1 cellular context compared by ENCODE assay signal in the genomic region with DNA sequence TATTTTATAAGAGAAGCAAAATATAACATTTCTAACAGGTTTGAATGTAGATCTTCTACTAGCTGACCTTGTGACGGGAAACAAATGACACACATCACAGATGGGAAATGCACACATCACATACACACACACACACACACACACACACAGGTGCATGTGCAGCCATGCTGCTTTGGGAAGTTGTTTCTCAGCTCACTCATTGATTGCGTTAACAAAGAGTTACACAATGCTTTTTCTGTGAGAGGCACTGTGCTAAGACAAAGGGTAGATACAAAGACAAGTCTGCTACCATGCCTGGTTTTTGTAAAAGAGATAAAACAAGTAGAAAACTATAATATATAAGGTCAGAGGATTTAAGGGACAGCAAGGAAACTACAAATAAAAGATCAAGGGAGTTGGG.
TF ChIP-seq lines count a peak whose summit lies in the region.

No MANE protein-coding gene starts in this region.

TF ChIP-seq in HepG2, 621 proteins besides CTCF, POLR2A, EP300 and RAD21 (continued from another document and continues in another):
- TF ChIP-seq, protein P1, sequence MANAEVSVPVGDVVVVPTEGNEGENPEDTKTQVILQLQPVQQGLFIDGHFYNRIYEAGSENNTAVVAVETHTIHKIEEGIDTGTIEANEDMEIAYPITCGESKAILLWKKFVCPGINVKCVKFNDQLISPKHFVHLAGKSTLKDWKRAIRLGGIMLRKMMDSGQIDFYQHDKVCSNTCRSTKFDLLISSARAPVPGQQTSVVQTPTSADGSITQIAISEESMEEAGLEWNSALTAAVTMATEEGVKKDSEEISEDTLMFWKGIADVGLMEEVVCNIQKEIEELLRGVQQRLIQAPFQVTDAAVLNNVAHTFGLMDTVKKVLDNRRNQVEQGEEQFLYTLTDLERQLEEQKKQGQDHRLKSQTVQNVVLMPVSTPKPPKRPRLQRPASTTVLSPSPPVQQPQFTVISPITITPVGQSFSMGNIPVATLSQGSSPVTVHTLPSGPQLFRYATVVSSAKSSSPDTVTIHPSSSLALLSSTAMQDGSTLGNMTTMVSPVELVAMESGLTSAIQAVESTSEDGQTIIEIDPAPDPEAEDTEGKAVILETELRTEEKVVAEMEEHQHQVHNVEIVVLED (CRISPR knock-in tag; IDR thresholded peaks at IDR 0.05; ENCODE audit: borderline replicate concordance): no peak
- TF ChIP-seq, protein P2, sequence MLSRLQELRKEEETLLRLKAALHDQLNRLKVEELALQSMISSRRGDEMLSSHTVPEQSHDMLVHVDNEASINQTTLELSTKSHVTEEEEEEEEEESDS (CRISPR knock-in tag; IDR thresholded peaks at IDR 0.05; ENCODE audit: borderline replicate concordance): no peak
- TF ChIP-seq RXRA (CRISPR knock-in tag; IDR thresholded peaks at IDR 0.05) (no peak), CAMTA2 (CRISPR knock-in tag; IDR thresholded peaks at IDR 0.05; ENCODE audit: borderline replicate concordance) (no peak), U2AF2 (IDR thresholded peaks at IDR 0.05; ENCODE audit: low read depth, low read length) (no peak), ATM (IDR thresholded peaks at IDR 0.05; ENCODE audit: borderline replicate concordance) (no peak), ZNF577 (CRISPR knock-in tag; IDR thresholded peaks at IDR 0.05; ENCODE audit: borderline replicate concordance, low read depth) (no peak), MEF2D (CRISPR knock-in tag; IDR thresholded peaks at IDR 0.05) (no peak), ZNF644 (CRISPR knock-in tag; IDR thresholded peaks at IDR 0.05; ENCODE audit: low read depth) (0 out of 2 replicates have a peak, but pooled peaks have one; percentile 8), ZNF614 (CRISPR knock-in tag; IDR thresholded peaks at IDR 0.05; ENCODE audit: borderline replicate concordance) (no peak), PRPF4 (IDR thresholded peaks at IDR 0.05; ENCODE audit: low read depth, low read length, poor library complexity, severe bottlenecking) (no peak), CBX2 (IDR thresholded peaks at IDR 0.05; ENCODE audit: low read depth, low read length) (no peak), CBX2 (CRISPR knock-in tag; IDR thresholded peaks at IDR 0.05; ENCODE audit: low read depth) (no peak), ZNF20 (CRISPR knock-in tag; IDR thresholded peaks at IDR 0.05) (no peak), HOXA5 (CRISPR knock-in tag; IDR thresholded peaks at IDR 0.05) (no peak), KDM5A (IDR thresholded peaks at IDR 0.05; ENCODE audit: borderline replicate concordance, low read length) (no peak), EZH2 (conservative IDR thresholded peaks at IDR 0.05; ENCODE audit: low read depth, low read length) (no peak), MZF1 (CRISPR knock-in tag; IDR thresholded peaks at IDR 0.05; ENCODE audit: borderline replicate concordance) (no peak), ZBTB3 (CRISPR knock-in tag; IDR thresholded peaks at IDR 0.05; ENCODE audit: borderline replicate concordance, low read depth) (no peak), ZNF713 (CRISPR knock-in tag; IDR thresholded peaks at IDR 0.05) (no peak), ZNF468 (CRISPR knock-in tag; IDR thresholded peaks at IDR 0.05) (no peak), NAIF1 (CRISPR knock-in tag; IDR thresholded peaks at IDR 0.05; ENCODE audit: borderline replicate concordance) (no peak), FOXA1 (IDR thresholded peaks at IDR 0.05) (no peak), FOXA1 (CRISPR knock-in tag; IDR thresholded peaks at IDR 0.05) (no peak), RFXANK (CRISPR knock-in tag; IDR thresholded peaks at IDR 0.05) (no peak), ZNF747 (CRISPR knock-in tag; IDR thresholded peaks at IDR 0.05; ENCODE audit: borderline replicate concordance) (no peak), MEIS2 (CRISPR knock-in tag; IDR thresholded peaks at IDR 0.05) (no peak)
- TF ChIP-seq, protein P3, sequence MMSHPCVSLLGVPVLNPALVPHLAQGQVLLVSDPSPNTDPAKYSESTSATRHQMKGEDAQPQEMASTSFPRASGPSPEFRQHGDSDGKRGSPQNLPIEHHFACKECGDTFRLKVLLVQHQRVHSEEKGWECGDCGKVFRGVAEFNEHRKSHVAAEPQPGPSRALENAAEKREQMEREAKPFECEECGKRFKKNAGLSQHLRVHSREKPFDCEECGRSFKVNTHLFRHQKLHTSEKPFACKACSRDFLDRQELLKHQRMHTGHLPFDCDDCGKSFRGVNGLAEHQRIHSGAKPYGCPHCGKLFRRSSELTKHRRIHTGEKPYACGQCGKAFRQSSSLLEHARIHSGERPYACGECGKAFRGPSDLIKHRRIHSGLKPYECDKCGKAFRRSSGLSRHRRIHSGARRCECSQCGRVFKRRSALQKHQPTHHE (CRISPR knock-in tag; IDR thresholded peaks at IDR 0.05; ENCODE audit: borderline replicate concordance): no peak
- TF ChIP-seq, protein P4, sequence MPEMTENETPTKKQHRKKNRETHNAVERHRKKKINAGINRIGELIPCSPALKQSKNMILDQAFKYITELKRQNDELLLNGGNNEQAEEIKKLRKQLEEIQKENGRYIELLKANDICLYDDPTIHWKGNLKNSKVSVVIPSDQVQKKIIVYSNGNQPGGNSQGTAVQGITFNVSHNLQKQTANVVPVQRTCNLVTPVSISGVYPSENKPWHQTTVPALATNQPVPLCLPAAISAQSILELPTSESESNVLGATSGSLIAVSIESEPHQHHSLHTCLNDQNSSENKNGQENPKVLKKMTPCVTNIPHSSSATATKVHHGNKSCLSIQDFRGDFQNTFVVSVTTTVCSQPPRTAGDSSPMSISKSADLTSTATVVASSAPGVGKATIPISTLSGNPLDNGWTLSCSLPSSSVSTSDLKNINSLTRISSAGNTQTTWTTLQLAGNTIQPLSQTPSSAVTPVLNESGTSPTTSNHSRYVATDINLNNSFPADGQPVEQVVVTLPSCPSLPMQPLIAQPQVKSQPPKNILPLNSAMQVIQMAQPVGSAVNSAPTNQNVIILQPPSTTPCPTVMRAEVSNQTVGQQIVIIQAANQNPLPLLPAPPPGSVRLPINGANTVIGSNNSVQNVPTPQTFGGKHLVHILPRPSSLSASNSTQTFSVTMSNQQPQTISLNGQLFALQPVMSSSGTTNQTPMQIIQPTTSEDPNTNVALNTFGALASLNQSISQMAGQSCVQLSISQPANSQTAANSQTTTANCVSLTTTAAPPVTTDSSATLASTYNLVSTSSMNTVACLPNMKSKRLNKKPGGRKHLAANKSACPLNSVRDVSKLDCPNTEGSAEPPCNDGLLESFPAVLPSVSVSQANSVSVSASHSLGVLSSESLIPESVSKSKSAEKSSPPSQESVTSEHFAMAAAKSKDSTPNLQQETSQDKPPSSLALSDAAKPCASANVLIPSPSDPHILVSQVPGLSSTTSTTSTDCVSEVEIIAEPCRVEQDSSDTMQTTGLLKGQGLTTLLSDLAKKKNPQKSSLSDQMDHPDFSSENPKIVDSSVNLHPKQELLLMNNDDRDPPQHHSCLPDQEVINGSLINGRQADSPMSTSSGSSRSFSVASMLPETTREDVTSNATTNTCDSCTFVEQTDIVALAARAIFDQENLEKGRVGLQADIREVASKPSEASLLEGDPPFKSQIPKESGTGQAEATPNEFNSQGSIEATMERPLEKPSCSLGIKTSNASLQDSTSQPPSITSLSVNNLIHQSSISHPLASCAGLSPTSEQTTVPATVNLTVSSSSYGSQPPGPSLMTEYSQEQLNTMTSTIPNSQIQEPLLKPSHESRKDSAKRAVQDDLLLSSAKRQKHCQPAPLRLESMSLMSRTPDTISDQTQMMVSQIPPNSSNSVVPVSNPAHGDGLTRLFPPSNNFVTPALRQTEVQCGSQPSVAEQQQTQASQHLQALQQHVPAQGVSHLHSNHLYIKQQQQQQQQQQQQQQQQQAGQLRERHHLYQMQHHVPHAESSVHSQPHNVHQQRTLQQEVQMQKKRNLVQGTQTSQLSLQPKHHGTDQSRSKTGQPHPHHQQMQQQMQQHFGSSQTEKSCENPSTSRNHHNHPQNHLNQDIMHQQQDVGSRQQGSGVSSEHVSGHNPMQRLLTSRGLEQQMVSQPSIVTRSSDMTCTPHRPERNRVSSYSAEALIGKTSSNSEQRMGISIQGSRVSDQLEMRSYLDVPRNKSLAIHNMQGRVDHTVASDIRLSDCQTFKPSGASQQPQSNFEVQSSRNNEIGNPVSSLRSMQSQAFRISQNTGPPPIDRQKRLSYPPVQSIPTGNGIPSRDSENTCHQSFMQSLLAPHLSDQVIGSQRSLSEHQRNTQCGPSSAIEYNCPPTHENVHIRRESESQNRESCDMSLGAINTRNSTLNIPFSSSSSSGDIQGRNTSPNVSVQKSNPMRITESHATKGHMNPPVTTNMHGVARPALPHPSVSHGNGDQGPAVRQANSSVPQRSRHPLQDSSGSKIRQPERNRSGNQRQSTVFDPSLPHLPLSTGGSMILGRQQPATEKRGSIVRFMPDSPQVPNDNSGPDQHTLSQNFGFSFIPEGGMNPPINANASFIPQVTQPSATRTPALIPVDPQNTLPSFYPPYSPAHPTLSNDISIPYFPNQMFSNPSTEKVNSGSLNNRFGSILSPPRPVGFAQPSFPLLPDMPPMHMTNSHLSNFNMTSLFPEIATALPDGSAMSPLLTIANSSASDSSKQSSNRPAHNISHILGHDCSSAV (CRISPR knock-in tag; IDR thresholded peaks at IDR 0.05; ENCODE audit: borderline replicate concordance): no peak
- TF ChIP-seq, protein P5, sequence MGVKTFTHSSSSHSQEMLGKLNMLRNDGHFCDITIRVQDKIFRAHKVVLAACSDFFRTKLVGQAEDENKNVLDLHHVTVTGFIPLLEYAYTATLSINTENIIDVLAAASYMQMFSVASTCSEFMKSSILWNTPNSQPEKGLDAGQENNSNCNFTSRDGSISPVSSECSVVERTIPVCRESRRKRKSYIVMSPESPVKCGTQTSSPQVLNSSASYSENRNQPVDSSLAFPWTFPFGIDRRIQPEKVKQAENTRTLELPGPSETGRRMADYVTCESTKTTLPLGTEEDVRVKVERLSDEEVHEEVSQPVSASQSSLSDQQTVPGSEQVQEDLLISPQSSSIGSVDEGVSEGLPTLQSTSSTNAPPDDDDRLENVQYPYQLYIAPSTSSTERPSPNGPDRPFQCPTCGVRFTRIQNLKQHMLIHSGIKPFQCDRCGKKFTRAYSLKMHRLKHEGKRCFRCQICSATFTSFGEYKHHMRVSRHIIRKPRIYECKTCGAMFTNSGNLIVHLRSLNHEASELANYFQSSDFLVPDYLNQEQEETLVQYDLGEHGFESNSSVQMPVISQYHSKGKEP (CRISPR knock-in tag; IDR thresholded peaks at IDR 0.05): no peak
- TF ChIP-seq, protein P6, sequence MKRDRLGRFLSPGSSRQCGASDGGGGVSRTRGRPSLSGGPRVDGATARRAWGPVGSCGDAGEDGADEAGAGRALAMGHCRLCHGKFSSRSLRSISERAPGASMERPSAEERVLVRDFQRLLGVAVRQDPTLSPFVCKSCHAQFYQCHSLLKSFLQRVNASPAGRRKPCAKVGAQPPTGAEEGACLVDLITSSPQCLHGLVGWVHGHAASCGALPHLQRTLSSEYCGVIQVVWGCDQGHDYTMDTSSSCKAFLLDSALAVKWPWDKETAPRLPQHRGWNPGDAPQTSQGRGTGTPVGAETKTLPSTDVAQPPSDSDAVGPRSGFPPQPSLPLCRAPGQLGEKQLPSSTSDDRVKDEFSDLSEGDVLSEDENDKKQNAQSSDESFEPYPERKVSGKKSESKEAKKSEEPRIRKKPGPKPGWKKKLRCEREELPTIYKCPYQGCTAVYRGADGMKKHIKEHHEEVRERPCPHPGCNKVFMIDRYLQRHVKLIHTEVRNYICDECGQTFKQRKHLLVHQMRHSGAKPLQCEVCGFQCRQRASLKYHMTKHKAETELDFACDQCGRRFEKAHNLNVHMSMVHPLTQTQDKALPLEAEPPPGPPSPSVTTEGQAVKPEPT (CRISPR knock-in tag; IDR thresholded peaks at IDR 0.05; ENCODE audit: low read depth): no peak
- TF ChIP-seq, protein P7, sequence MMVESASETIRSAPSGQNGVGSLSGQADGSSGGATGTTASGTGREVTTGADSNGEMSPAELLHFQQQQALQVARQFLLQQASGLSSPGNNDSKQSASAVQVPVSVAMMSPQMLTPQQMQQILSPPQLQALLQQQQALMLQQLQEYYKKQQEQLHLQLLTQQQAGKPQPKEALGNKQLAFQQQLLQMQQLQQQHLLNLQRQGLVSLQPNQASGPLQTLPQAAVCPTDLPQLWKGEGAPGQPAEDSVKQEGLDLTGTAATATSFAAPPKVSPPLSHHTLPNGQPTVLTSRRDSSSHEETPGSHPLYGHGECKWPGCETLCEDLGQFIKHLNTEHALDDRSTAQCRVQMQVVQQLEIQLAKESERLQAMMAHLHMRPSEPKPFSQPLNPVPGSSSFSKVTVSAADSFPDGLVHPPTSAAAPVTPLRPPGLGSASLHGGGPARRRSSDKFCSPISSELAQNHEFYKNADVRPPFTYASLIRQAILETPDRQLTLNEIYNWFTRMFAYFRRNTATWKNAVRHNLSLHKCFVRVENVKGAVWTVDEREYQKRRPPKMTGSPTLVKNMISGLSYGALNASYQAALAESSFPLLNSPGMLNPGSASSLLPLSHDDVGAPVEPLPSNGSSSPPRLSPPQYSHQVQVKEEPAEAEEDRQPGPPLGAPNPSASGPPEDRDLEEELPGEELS (CRISPR knock-in tag; IDR thresholded peaks at IDR 0.05): 0 out of 2 replicates have a peak, but pooled peaks have one; percentile 15
- TF ChIP-seq, protein P8, sequence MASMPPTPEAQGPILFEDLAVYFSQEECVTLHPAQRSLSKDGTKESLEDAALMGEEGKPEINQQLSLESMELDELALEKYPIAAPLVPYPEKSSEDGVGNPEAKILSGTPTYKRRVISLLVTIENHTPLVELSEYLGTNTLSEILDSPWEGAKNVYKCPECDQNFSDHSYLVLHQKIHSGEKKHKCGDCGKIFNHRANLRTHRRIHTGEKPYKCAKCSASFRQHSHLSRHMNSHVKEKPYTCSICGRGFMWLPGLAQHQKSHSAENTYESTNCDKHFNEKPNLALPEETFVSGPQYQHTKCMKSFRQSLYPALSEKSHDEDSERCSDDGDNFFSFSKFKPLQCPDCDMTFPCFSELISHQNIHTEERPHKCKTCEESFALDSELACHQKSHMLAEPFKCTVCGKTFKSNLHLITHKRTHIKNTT (CRISPR knock-in tag; IDR thresholded peaks at IDR 0.05): no peak
- TF ChIP-seq, protein P9, sequence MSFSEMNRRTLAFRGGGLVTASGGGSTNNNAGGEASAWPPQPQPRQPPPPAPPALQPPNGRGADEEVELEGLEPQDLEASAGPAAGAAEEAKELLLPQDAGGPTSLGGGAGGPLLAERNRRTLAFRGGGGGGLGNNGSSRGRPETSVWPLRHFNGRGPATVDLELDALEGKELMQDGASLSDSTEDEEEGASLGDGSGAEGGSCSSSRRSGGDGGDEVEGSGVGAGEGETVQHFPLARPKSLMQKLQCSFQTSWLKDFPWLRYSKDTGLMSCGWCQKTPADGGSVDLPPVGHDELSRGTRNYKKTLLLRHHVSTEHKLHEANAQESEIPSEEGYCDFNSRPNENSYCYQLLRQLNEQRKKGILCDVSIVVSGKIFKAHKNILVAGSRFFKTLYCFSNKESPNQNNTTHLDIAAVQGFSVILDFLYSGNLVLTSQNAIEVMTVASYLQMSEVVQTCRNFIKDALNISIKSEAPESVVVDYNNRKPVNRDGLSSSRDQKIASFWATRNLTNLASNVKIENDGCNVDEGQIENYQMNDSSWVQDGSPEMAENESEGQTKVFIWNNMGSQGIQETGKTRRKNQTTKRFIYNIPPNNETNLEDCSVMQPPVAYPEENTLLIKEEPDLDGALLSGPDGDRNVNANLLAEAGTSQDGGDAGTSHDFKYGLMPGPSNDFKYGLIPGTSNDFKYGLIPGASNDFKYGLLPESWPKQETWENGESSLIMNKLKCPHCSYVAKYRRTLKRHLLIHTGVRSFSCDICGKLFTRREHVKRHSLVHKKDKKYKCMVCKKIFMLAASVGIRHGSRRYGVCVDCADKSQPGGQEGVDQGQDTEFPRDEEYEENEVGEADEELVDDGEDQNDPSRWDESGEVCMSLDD (CRISPR knock-in tag; IDR thresholded peaks at IDR 0.05; ENCODE audit: borderline replicate concordance): no peak
